ENCODE assay signal across 27 cellular contexts in genomic region chr21:17053321-17053720, GRCh38.
"Had no signal": no experiment of that assay in that cellular context is flagged by ENCODE, and none has a peak within 500 bp of the region (broad histone marks: within the 10 kb centered on the region; RNA-seq: fewer than 3 reads in every experiment).

No MANE protein-coding gene starts in this region.

- H3K27ac Mint-ChIP-seq: activated CD4-positive, alpha-beta memory T cell treated with anti-CD3 and anti-CD28 coated beads, Interleukin-2, amount 10 ng/mL, durations not matched to agents 7 days and 5 days; activated CD4-positive, alpha-beta T cell treated with anti-CD3 and anti-CD28 coated beads for 36 hours; activated naive CD4-positive, alpha-beta T cell treated with anti-CD3 and anti-CD28 coated beads for 36 hours; activated naive CD8-positive, alpha-beta T cell; activated T-helper 17 cell treated with anti-CD3 and anti-CD28 coated beads, Interleukin-2, amount 50 U/mL, for 72 hours had no signal

- H3K9me3 ChIP-seq: Peyer's patch, SJCRH30, SK-N-SH had no signal

- H3K4me3 Mint-ChIP-seq: activated CD4-positive, alpha-beta memory T cell treated with anti-CD3 and anti-CD28 coated beads, Interleukin-2, amount 10 ng/mL, durations not matched to agents 7 days and 5 days; activated CD4-positive, alpha-beta T cell treated with anti-CD3 and anti-CD28 coated beads for 36 hours; activated naive CD4-positive, alpha-beta T cell treated with anti-CD3 and anti-CD28 coated beads for 36 hours; activated naive CD8-positive, alpha-beta T cell; activated T-helper 17 cell treated with anti-CD3 and anti-CD28 coated beads, Interleukin-2, amount 50 U/mL, for 72 hours had no signal

- H3K9me3 Mint-ChIP-seq: activated naive CD4-positive, alpha-beta T cell treated with anti-CD3 and anti-CD28 coated beads for 36 hours; activated T-helper 17 cell treated with anti-CD3 and anti-CD28 coated beads, Interleukin-2, amount 50 U/mL, for 72 hours had no signal

- H3K27me3 Mint-ChIP-seq: activated CD4-positive, alpha-beta memory T cell treated with anti-CD3 and anti-CD28 coated beads, Interleukin-2, amount 10 ng/mL, durations not matched to agents 7 days and 5 days; activated CD4-positive, alpha-beta T cell treated with anti-CD3 and anti-CD28 coated beads for 36 hours; activated naive CD8-positive, alpha-beta T cell; activated T-helper 17 cell treated with anti-CD3 and anti-CD28 coated beads, Interleukin-2, amount 50 U/mL, for 72 hours had no signal

- H3K4me2 ChIP-seq: KMS-11, SK-N-SH had no signal

- FAIRE-seq: astrocyte had no signal

- H3K4me1 Mint-ChIP-seq: activated CD4-positive, alpha-beta memory T cell treated with anti-CD3 and anti-CD28 coated beads, Interleukin-2, amount 10 ng/mL, durations not matched to agents 7 days and 5 days; activated CD4-positive, alpha-beta T cell treated with anti-CD3 and anti-CD28 coated beads for 36 hours; activated T-helper 17 cell treated with anti-CD3 and anti-CD28 coated beads, Interleukin-2, amount 50 U/mL, for 72 hours had no signal

- ATAC-seq: activated CD4-positive, alpha-beta T cell treated with anti-CD3 and anti-CD28 coated beads for 36 hours; activated T-helper 17 cell treated with anti-CD3 and anti-CD28 coated beads, Interleukin-2, amount 50 U/mL, for 72 hours had no signal

- H3K27me3 ChIP-seq: brain microvascular endothelial cell, Peyer's patch, SJCRH30 had no signal

- H3K4me1 ChIP-seq: Peyer's patch, SJCRH30 had no signal

- H3K4me3 ChIP-seq: Peyer's patch, SJCRH30 had no signal

- H3K36me3 ChIP-seq: brain microvascular endothelial cell, Peyer's patch, SJCRH30 had no signal

- H3K27ac ChIP-seq: brain microvascular endothelial cell, KMS-11, Peyer's patch, RWPE1, SJCRH30, VCaP had no signal

- H3K36me3 Mint-ChIP-seq: activated naive CD8-positive, alpha-beta T cell had no signal

- DNase-seq: activated CD4-positive, alpha-beta memory T cell treated with anti-CD3 and anti-CD28 coated beads, Interleukin-2, amount 10 ng/mL, durations not matched to agents 7 days and 5 days; activated CD4-positive, alpha-beta T cell treated with anti-CD3 and anti-CD28 coated beads for 36 hours; activated CD4-positive, alpha-beta T cell treated with anti-CD3 and anti-CD28 coated beads, Interleukin-2, amount 50 U/mL, for 1 hour; activated gamma-delta T cell; activated naive CD4-positive, alpha-beta T cell treated with anti-CD3 and anti-CD28 coated beads for 36 hours; activated T-cell treated with anti-CD3 and anti-CD28 coated beads for 4 hours; activated T-cell treated with anti-CD3 and anti-CD28 coated beads, Interleukin-2, amount 50 U/mL, for 48 hours; amygdala; brain microvascular endothelial cell; NCI-H1092; NCI-H1930; NCI-H2107; NCI-H446 treated with DMSO at 0.1 percent for 48 hours; NCI-H524 treated with DMSO at 0.1 percent for 48 hours; NCI-H774; NK-92 treated with Interleukin-12 subunit alpha and Interleukin-12 subunit beta, amount 100 ng/mL, for 24 hours; Peyer's patch; Right ventricle myocardium superior; SJCRH30; SK-N-SH; T-helper 1 cell had no signal

- H3K9ac ChIP-seq: KMS-11, SK-N-SH had no signal
